Comparison of ENCODE assay signal across 20 cellular contexts in the genomic region with DNA sequence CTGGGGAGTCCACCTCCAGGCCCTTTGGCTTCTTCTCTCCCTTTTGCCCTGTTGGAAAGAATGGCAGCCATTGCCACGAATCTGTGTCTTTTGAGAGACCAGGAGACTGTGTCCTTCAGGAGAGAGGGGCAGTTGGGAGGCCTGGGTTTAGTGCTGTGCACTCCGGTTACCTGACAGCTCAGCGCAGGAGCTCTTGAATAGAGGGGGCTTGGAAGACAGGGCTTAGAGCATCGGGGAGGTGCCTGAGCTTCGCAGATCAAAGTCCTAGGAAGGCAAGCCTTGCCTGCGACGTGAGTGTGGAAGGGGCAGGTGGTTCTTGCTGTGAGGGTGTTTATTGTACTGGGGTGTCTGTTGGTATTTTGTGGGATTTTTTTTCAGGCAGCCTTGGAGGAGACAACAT.
"Had no signal": no experiment of that assay in that cellular context is flagged by ENCODE, and none has a peak within 500 bp of the region (broad histone marks: within the 10 kb centered on the region; RNA-seq: fewer than 3 reads in every experiment).

No MANE protein-coding gene starts in this region.

- H3K9me3 ChIP-seq: body of pancreas, esophagus squamous epithelium, left ventricle myocardium inferior, neutrophil, suprapubic skin had no signal

- H3K4me3 Mint-ChIP-seq: activated CD8-positive, alpha-beta T cell treated with anti-CD3 and anti-CD28 coated beads, Interleukin-2, amount 10 ng/mL, durations not matched to agents 7 days and 5 days; activated naive CD4-positive, alpha-beta T cell treated with anti-CD3 and anti-CD28 coated beads, Interleukin-2, amount 50 U/mL, for 24 hours; natural killer cell; stimulated activated naive CD8-positive, alpha-beta T cell treated with anti-CD3 and anti-CD28 coated beads, Interleukin-15, Interleukin-2, amounts not matched to agents 100 ng/mL and 50 ng/mL, for 24 hours; type B pancreatic cell had no signal

- DNase-seq: activated CD4-positive, CD25-positive, alpha-beta regulatory T cell treated with anti-CD3 and anti-CD28 coated beads, Interleukin-2, amount 50 U/mL, for 72 hours; activated CD8-positive, alpha-beta memory T cell treated with anti-CD3 and anti-CD28 coated beads, Interleukin-2, amount 50 U/mL, for 4 hours; activated CD8-positive, alpha-beta T cell treated with anti-CD3 and anti-CD28 coated beads, Interleukin-2, amount 10 ng/mL, durations not matched to agents 7 days and 5 days; amniotic stem cell; body of pancreas; esophagus squamous epithelium; hippocampal formation; kidney; left ventricle myocardium inferior; mesenchymal stem cell; natural killer cell; retina; stimulated activated CD4-positive, alpha-beta T cell treated with anti-CD3 and anti-CD28 coated beads, Interleukin-15, amount 100 ng/mL, for 24 hours; stimulated activated CD4-positive, alpha-beta T cell treated with anti-CD3 and anti-CD28 coated beads, Interleukin-4, amount 100 ng/mL, for 24 hours; SW 1271 had no signal

- H3K9me3 Mint-ChIP-seq: activated naive CD4-positive, alpha-beta T cell treated with anti-CD3 and anti-CD28 coated beads, Interleukin-2, amount 50 U/mL, for 24 hours; natural killer cell; stimulated activated naive CD8-positive, alpha-beta T cell treated with anti-CD3 and anti-CD28 coated beads, Interleukin-15, Interleukin-2, amounts not matched to agents 100 ng/mL and 50 ng/mL, for 24 hours; type B pancreatic cell had no signal

- H3K27me3 Mint-ChIP-seq: activated naive CD4-positive, alpha-beta T cell treated with anti-CD3 and anti-CD28 coated beads, Interleukin-2, amount 50 U/mL, for 24 hours; stimulated activated naive CD8-positive, alpha-beta T cell treated with anti-CD3 and anti-CD28 coated beads, Interleukin-15, Interleukin-2, amounts not matched to agents 100 ng/mL and 50 ng/mL, for 24 hours; type B pancreatic cell had no signal

- H3K4me3 ChIP-seq: body of pancreas, esophagus squamous epithelium, left ventricle myocardium inferior, suprapubic skin had no signal

- ATAC-seq: activated CD8-positive, alpha-beta T cell treated with anti-CD3 and anti-CD28 coated beads, Interleukin-2, amount 10 ng/mL, durations not matched to agents 7 days and 5 days; body of pancreas; natural killer cell had no signal

- H3K27ac Mint-ChIP-seq: natural killer cell; stimulated activated naive CD8-positive, alpha-beta T cell treated with anti-CD3 and anti-CD28 coated beads, Interleukin-15, Interleukin-2, amounts not matched to agents 100 ng/mL and 50 ng/mL, for 24 hours had no signal

- H3K27ac ChIP-seq: body of pancreas, left ventricle myocardium inferior, neutrophil had no signal

- H3K4me1 ChIP-seq: body of pancreas, left ventricle myocardium inferior had no signal

- H3K27me3 ChIP-seq: body of pancreas, esophagus squamous epithelium, neutrophil, suprapubic skin had no signal
